8 cellular contexts compared by ENCODE assay signal in genomic region chr2:31523871-31524492, GRCh38. TPM values are rescaled to one million over a fixed set of nuclear protein-coding genes. Genes with fewer than 3 reads are reported as not detected.
DNase-seq lines count a peak whose midpoint lies in the region; ATAC-seq and TF ChIP-seq lines count a peak whose summit lies in the region.

No MANE protein-coding gene starts in this region.

- ATAC-seq in HG03378 (IDR thresholded peaks at IDR 0.05; ENCODE audit: unreplicated experiment) (peak; percentile 73), RWPE2 (ENCODE audit: low read depth) (peak; percentile 66; the same call in 2 of the 3 replicates)

- H3K4me3 ChIP-seq in RWPE2 (ENCODE audit: severe bottlenecking) (no peak overlapping the region), hepatocyte (no peak overlapping the region)

- DNase-seq in NCI-H146 (lab: John Stamatoyannopoulos, UW) (peak; percentile 19), NCI-H146 treated with DMSO at 0.1 percent for 48 hours (lab: John Stamatoyannopoulos, UW; ENCODE audit: unreplicated experiment) (no peak), RWPE2 (ENCODE audit: low spot score) (no peak), hepatocyte (ENCODE audit: low spot score) (peak; percentile 75), Ammon's horn (ENCODE audit: low spot score) (no peak)
- peak; percentile 18 for DNase-seq in activated gamma-delta T cell treated with anti-CD3 and anti-CD28 coated beads, Interleukin-2, amount 50 U/mL, for 16 hours (ENCODE audit: low read depth)
- DNase-seq in stimulated activated CD4-positive, alpha-beta T cell treated with anti-CD3 and anti-CD28 coated beads, Interleukin-15, amount 100 ng/mL, for 24 hours: peak; percentile 68

- H3K27ac ChIP-seq in RWPE2 (ENCODE audit: poor library complexity, severe bottlenecking) (no peak overlapping the region), hepatocyte (no peak overlapping the region)

- no peaks in the 10 kb centered on the region for H3K9me2 ChIP-seq in hepatocyte (replicated peaks; ENCODE audit: insufficient read depth)

- no peaks in the 10 kb centered on the region for H4K20me1 ChIP-seq in hepatocyte (ENCODE audit: insufficient read depth, poor library complexity, severe bottlenecking)

- no peak overlapping the region for H3K4me2 ChIP-seq in hepatocyte

- H3K27me3 ChIP-seq in RWPE2 (ENCODE audit: insufficient read depth, poor library complexity, severe bottlenecking) (no peaks in the 10 kb centered on the region), hepatocyte (no peaks in the 10 kb centered on the region)

- no peak overlapping the region for H2AFZ ChIP-seq in hepatocyte

- peak; percentile 88 for TF ChIP-seq CTCF in RWPE2 (IDR thresholded peaks at IDR 0.05; ENCODE audit: poor library complexity, severe bottlenecking)
- peak; percentile 68 for TF ChIP-seq CTCF in hepatocyte (IDR thresholded peaks at IDR 0.05; ENCODE audit: poor library complexity)

- no peaks in the 10 kb centered on the region for H3K36me3 ChIP-seq in RWPE2 (ENCODE audit: low read depth)
- no peaks in the 10 kb centered on the region for H3K36me3 ChIP-seq in hepatocyte (replicated peaks; ENCODE audit: insufficient read depth, low read depth)

- H3K4me1 ChIP-seq in RWPE2 (ENCODE audit: insufficient read depth, poor library complexity, severe bottlenecking) (no peaks in the 10 kb centered on the region), hepatocyte (ENCODE audit: insufficient read depth) (peaks cover 6% of the 10 kb centered on the region)

- no peaks in the 10 kb centered on the region for H3K79me2 ChIP-seq in hepatocyte

- H3K9me3 ChIP-seq in RWPE2 (ENCODE audit: severe bottlenecking): no peaks in the 10 kb centered on the region
- H3K9me3 ChIP-seq in hepatocyte (ENCODE audit: low read depth): no peaks in the 10 kb centered on the region

- WGBS in hepatocyte (ENCODE audit: low lambda C conversion rate, missing lambda C conversion rate): 33% methylated on average over 8 of the region's 8 CpGs

RNA-seq across cellular contexts. Expression of gene SRD5A2, which starts 56.8 kb away (rescaled TPM):
- total RNA-seq in hepatocyte: 0.40 and 0.52 TPM in 2 replicates
- polyA plus RNA-seq in hepatocyte: not detected in 2 replicates

Comparison
In these comparisons a context has a peak if more than half of its experiments do, and no peak if none do; other contexts are left out.
1. DNase-seq: peak in NCI-H146 (single experiment), activated gamma-delta T cell treated with anti-CD3 and anti-CD28 coated beads, Interleukin-2, amount 50 U/mL, for 16 hours (single experiment), hepatocyte (single experiment) and stimulated activated CD4-positive, alpha-beta T cell treated with anti-CD3 and anti-CD28 coated beads, Interleukin-15, amount 100 ng/mL, for 24 hours (single experiment); none in NCI-H146 treated with DMSO at 0.1 percent for 48 hours (single experiment), RWPE2 (single experiment) and Ammon's horn (single experiment).